Comparison of ENCODE assay signal across 11 cellular contexts in genomic region chr16:15961557-15962205, GRCh38. TPM values are rescaled to one million over a fixed set of nuclear protein-coding genes. Genes with fewer than 3 reads are reported as not detected.
A peak's percentile ranks its signal among the peaks of the same experiment; 100 is the strongest.
DNase-seq lines count a peak whose midpoint lies in the region; ATAC-seq and TF ChIP-seq lines count a peak whose summit lies in the region.
"Had no signal": no experiment of that assay in that cellular context is flagged by ENCODE, and none has a peak within 500 bp of the region (broad histone marks: within the 10 kb centered on the region; RNA-seq: fewer than 3 reads in every experiment).

No MANE protein-coding gene starts in this region.

- intact Hi-C loops in PC-9 (cut with micrococcal nuclease; ENCODE audit: unreplicated experiment), result no loop called here

- H3K27me3 ChIP-seq in upper lobe of left lung (no peaks in the 10 kb centered on the region), PC-9 (ENCODE audit: insufficient read depth, low read depth) (no peaks in the 10 kb centered on the region)

- no peaks in the 10 kb centered on the region for H3K9me3 Mint-ChIP-seq in activated naive CD4-positive, alpha-beta T cell treated with anti-CD3 and anti-CD28 coated beads, Interleukin-2, amount 50 U/mL, for 24 hours
- H3K9me3 Mint-ChIP-seq in activated naive CD8-positive, alpha-beta T cell treated with anti-CD3 and anti-CD28 coated beads, Interleukin-2, amount 10 ng/mL, durations not matched to agents 7 days and 5 days, result peaks cover 19% of the 10 kb centered on the region

- BruUV-seq in PC-9 (replicated peaks; lab: Mats Ljungman, UMichigan), result no TSS peak

- H3K4me1 ChIP-seq in upper lobe of left lung, result peaks cover 14 to 44% (median 26%) of the 10 kb centered on the region in 4 donors
- H3K4me1 ChIP-seq in PC-9 (replicated peaks; ENCODE audit: insufficient read depth), result peaks cover 38% of the 10 kb centered on the region

- no peaks in the 10 kb centered on the region for H3K27me3 Mint-ChIP-seq in activated naive CD4-positive, alpha-beta T cell treated with anti-CD3 and anti-CD28 coated beads, Interleukin-2, amount 50 U/mL, for 24 hours
- no peaks in the 10 kb centered on the region for H3K27me3 Mint-ChIP-seq in activated naive CD8-positive, alpha-beta T cell treated with anti-CD3 and anti-CD28 coated beads, Interleukin-2, amount 10 ng/mL, durations not matched to agents 7 days and 5 days

- H3K4me2 ChIP-seq in PC-9, result no peak overlapping the region

- peaks cover 14% of the 10 kb centered on the region for H3K36me3 Mint-ChIP-seq in activated naive CD4-positive, alpha-beta T cell treated with anti-CD3 and anti-CD28 coated beads, Interleukin-2, amount 50 U/mL, for 24 hours
- H3K36me3 Mint-ChIP-seq in activated naive CD8-positive, alpha-beta T cell treated with anti-CD3 and anti-CD28 coated beads, Interleukin-2, amount 10 ng/mL, durations not matched to agents 7 days and 5 days, result peaks cover 28% of the 10 kb centered on the region

- H3K9me3 ChIP-seq in upper lobe of left lung, result peaks cover 0 to 5% (median 0%) of the 10 kb centered on the region in 4 donors
- H3K9me3 ChIP-seq in PC-9 (ENCODE audit: insufficient read depth, low read depth), result 0 out of 2 replicates have a peak, but pooled peaks cover 8% of the 10 kb centered on the region

- no peaks in the 10 kb centered on the region for H3K9me2 ChIP-seq in PC-9 (ENCODE audit: insufficient read depth)

- peak overlapping the region in 1 of 4 donors; percentile 7 for H3K4me3 ChIP-seq in upper lobe of left lung
- no peak overlapping the region for H3K4me3 ChIP-seq in PC-9

- CTCF ChIA-PET in PC-9 (lab: Charles Lee), result no interaction called here

- no peak for TF ChIP-seq POLR2A in upper lobe of left lung (IDR thresholded peaks at IDR 0.05)

- no peak overlapping the region for H2AFZ ChIP-seq in PC-9

- peak; percentile 18 for ATAC-seq in HG03196 (IDR thresholded peaks at IDR 0.05; ENCODE audit: unreplicated experiment)
- ATAC-seq in activated naive CD8-positive, alpha-beta T cell treated with anti-CD3 and anti-CD28 coated beads, Interleukin-2, amount 10 ng/mL, durations not matched to agents 7 days and 5 days (ENCODE audit: low read depth), result peak; percentile 38
- no peak for ATAC-seq in upper lobe of left lung (ENCODE audit: low FRiP score in 2 of 2)
- ATAC-seq in GM19351 (IDR thresholded peaks at IDR 0.05; ENCODE audit: unreplicated experiment), result no peak

- peaks cover 78% of the 10 kb centered on the region for H3K4me1 Mint-ChIP-seq in activated naive CD4-positive, alpha-beta T cell treated with anti-CD3 and anti-CD28 coated beads, Interleukin-2, amount 50 U/mL, for 24 hours
- H3K4me1 Mint-ChIP-seq in activated naive CD8-positive, alpha-beta T cell treated with anti-CD3 and anti-CD28 coated beads, Interleukin-2, amount 10 ng/mL, durations not matched to agents 7 days and 5 days, result peaks cover 49% of the 10 kb centered on the region

- H3K4me3 Mint-ChIP-seq in activated naive CD4-positive, alpha-beta T cell treated with anti-CD3 and anti-CD28 coated beads, Interleukin-2, amount 50 U/mL, for 24 hours, result peak overlapping the region; percentile 45
- H3K4me3 Mint-ChIP-seq in activated naive CD8-positive, alpha-beta T cell treated with anti-CD3 and anti-CD28 coated beads, Interleukin-2, amount 10 ng/mL, durations not matched to agents 7 days and 5 days, result peak overlapping the region; percentile 84

- peaks cover 100% of the 10 kb centered on the region for H3K79me2 ChIP-seq in PC-9 (ENCODE audit: low read depth)

- DNase-seq in activated naive CD4-positive, alpha-beta T cell treated with anti-CD3 and anti-CD28 coated beads, Interleukin-2, amount 50 U/mL, for 16 hours, result no peak
- DNase-seq in activated naive CD8-positive, alpha-beta T cell treated with anti-CD3 and anti-CD28 coated beads, Interleukin-2, amount 10 ng/mL, durations not matched to agents 7 days and 5 days, result no peak
- DNase-seq in upper lobe of left lung (no peak), AG20443 (ENCODE audit: low spot score) (no peak), PC-9 (no peak)
- DNase-seq: kidney glomerular epithelial cell, NCI-H1417 had no signal

- TF ChIP-seq EP300 in upper lobe of left lung (IDR thresholded peaks at IDR 0.05), result no peak

- no peak for TF ChIP-seq CTCF in upper lobe of left lung (IDR thresholded peaks at IDR 0.05)
- no peak for TF ChIP-seq CTCF in PC-9 (conservative IDR thresholded peaks at IDR 0.05)

- no peaks in the 10 kb centered on the region for H3K36me3 ChIP-seq in upper lobe of left lung
- peaks cover 13% of the 10 kb centered on the region for H3K36me3 ChIP-seq in PC-9 (ENCODE audit: low read depth)

- peaks cover 47% of the 10 kb centered on the region for H3F3A ChIP-seq in PC-9 (ENCODE audit: insufficient read depth, low read depth)

- peak overlapping the region; percentile 32 to 59 (median 54) for H3K27ac ChIP-seq in upper lobe of left lung
- H3K27ac ChIP-seq in PC-9, result no peak overlapping the region
- H3K27ac ChIP-seq: VCaP had no signal

- peaks cover 63% of the 10 kb centered on the region for H4K20me1 ChIP-seq in PC-9 (ENCODE audit: insufficient read depth)

- peak overlapping the region; percentile 95 for H3K27ac Mint-ChIP-seq in activated naive CD4-positive, alpha-beta T cell treated with anti-CD3 and anti-CD28 coated beads, Interleukin-2, amount 50 U/mL, for 24 hours
- peak overlapping the region; percentile 92 for H3K27ac Mint-ChIP-seq in activated naive CD8-positive, alpha-beta T cell treated with anti-CD3 and anti-CD28 coated beads, Interleukin-2, amount 10 ng/mL, durations not matched to agents 7 days and 5 days

- POLR2A ChIA-PET in activated naive CD8-positive, alpha-beta T cell treated with anti-CD3 and anti-CD28 coated beads, Interleukin-2, amount 10 ng/mL, durations not matched to agents 7 days and 5 days (lab: Charles Lee), result interaction anchor here (1.3 kb wide), 1 partner anchor 9 kb away, joined by 3 read pairs; no protein-coding TSS in a partner anchor
- POLR2A ChIA-PET in PC-9 (lab: Charles Lee; ENCODE audit: unreplicated experiment), result no interaction called here

- WGBS in upper lobe of left lung, 2 donors, result 44 to 52% methylated on average over 4 of the region's 4 CpGs

RNA-seq across cellular contexts. Expression of gene ABCC1, which starts 12.3 kb away (rescaled TPM):
- total RNA-seq in activated naive CD8-positive, alpha-beta T cell treated with anti-CD3 and anti-CD28 coated beads, Interleukin-2, amount 10 ng/mL, durations not matched to agents 7 days and 5 days, result 10 to 100 TPM; 55.2 to 62.5 TPM
- total RNA-seq in upper lobe of left lung (100 to 1,000 TPM in 1 of 6 donors, 10 to 100 TPM in 5; 35.4 to 106 (median 44.8) TPM), PC-9 (2021) (139 and 146 TPM in 2 replicates)

Comparison
In these comparisons a context has a peak if more than half of its experiments do, and no peak if none do; other contexts are left out.
1. ATAC-seq: peak in HG03196 (single experiment) and activated naive CD8-positive, alpha-beta T cell treated with anti-CD3 and anti-CD28 coated beads, Interleukin-2, amount 10 ng/mL, durations not matched to agents 7 days and 5 days (single experiment); none in upper lobe of left lung (0 of 2) and GM19351 (single experiment).